Comparison of ENCODE assay signal across 13 cellular contexts in the genomic region with DNA sequence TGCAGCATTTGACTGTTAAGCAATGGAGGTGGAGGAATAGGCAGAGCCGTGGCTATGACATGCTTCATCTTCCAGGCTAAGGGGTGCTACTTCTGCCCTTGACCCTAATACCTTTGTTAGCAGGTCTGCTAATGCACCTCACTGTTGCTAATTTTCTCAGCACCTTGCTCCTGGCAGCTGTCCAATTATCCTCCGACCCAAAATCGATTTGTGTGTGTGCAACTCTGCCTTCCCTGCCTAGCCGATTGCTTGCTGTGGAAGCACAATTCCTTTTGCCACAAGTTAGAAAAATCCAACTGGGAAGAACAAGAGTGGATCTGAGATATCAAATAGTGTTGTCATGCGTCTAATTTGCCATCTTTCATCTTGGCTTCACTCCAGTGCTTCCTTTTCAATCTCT.
A peak's percentile ranks its signal among the peaks of the same experiment; 100 is the strongest.
DNase-seq lines count a peak whose midpoint lies in the region; TF ChIP-seq lines count a peak whose summit lies in the region.
"Had no signal": no experiment of that assay in that cellular context is flagged by ENCODE, and none has a peak within 500 bp of the region (broad histone marks: within the 10 kb centered on the region; RNA-seq: fewer than 3 reads in every experiment).

No MANE protein-coding gene starts in this region.

- H3K27ac ChIP-seq in ascending aorta, result no peak overlapping the region
- H3K27ac ChIP-seq: C4-2B, GM23248 had no signal

- intact Hi-C loops in posterior vena cava (cut with DNase I), result no loop called here
- intact Hi-C loops in ascending aorta (cut with DNase I), result no loop called here

- DNase-seq in Ammon's horn (ENCODE audit: low spot score) (peak; percentile 2), G401 (ENCODE audit: low spot score) (peak; percentile 54), NCI-H2227 treated with DMSO at 0.1 percent for 48 hours (lab: John Stamatoyannopoulos, UW) (peak; percentile 11), mucosa of gallbladder (ENCODE audit: low spot score) (peak; percentile 51), NCI-H526 treated with DMSO at 0.1 percent for 48 hours (lab: John Stamatoyannopoulos, UW) (no peak), posterior vena cava (ENCODE audit: low spot score) (no peak), ascending aorta (ENCODE audit: low spot score in 2 of 2) (no peak)
- DNase-seq: BE2C; CD4-positive, alpha-beta memory T cell; GM23248; H7 had no signal

- in situ Hi-C loops in G401 (cut with HindIII; ENCODE audit: low sequenced_read_pairs), result no loop called here

- H3K4me1 ChIP-seq in ascending aorta, result no peaks in the 10 kb centered on the region
- H3K4me1 ChIP-seq: BE2C had no signal

- no peak for TF ChIP-seq CTCF in ascending aorta (IDR thresholded peaks at IDR 0.05)

- no peaks in the 10 kb centered on the region for H3K27me3 ChIP-seq in ascending aorta
- H3K27me3 ChIP-seq: BE2C had no signal

- no peaks in the 10 kb centered on the region for H3K9me3 ChIP-seq in ascending aorta
- H3K9me3 ChIP-seq: BE2C had no signal

- H3K4me3 ChIP-seq in ascending aorta, result no peak overlapping the region
- H3K4me3 ChIP-seq: GM12878, GM23248 had no signal

- H3K36me3 ChIP-seq in ascending aorta, result no peaks in the 10 kb centered on the region
- H3K36me3 ChIP-seq: BE2C had no signal

Comparison
In these comparisons a context has a peak if more than half of its experiments do, and no peak if none do; other contexts are left out.
1. DNase-seq: peak in Ammon's horn (single experiment), G401 (single experiment), NCI-H2227 treated with DMSO at 0.1 percent for 48 hours (single experiment) and mucosa of gallbladder (single experiment); none in NCI-H526 treated with DMSO at 0.1 percent for 48 hours (single experiment), posterior vena cava (single experiment) and ascending aorta (0 of 2).